ENCODE assay signal across 1 cellular context in genomic region chr22:38776086-38776485, GRCh38.
TF ChIP-seq lines count a peak whose summit lies in the region.

No MANE protein-coding gene starts in this region.

TF ChIP-seq in endothelial cell of umbilical vein, 7 proteins besides CTCF, POLR2A, EP300 and RAD21:
- TF ChIP-seq GATA2 (IDR thresholded peaks at IDR 0.05; ENCODE audit: insufficient read depth, insufficient read length, low read depth, low read length) (no peak), JUN (IDR thresholded peaks at IDR 0.05; ENCODE audit: borderline replicate concordance, insufficient read depth, insufficient read length, low read depth) (no peak), MAX (IDR thresholded peaks at IDR 0.05; ENCODE audit: insufficient read depth, insufficient read length) (no peak), MYC (IDR thresholded peaks at IDR 0.05; ENCODE audit: low read depth, low read length) (no peak), FOS (IDR thresholded peaks at IDR 0.05; ENCODE audit: borderline replicate concordance, insufficient read depth, low read length) (no peak), POLR2AphosphoS5 (IDR thresholded peaks at IDR 0.05; ENCODE audit: insufficient read depth, low read depth, low read length) (no peak), EZH2 (IDR thresholded peaks at IDR 0.05; ENCODE audit: borderline replicate concordance, low read depth, low read length, severe bottlenecking) (no peak)
TF ChIP-seq in endothelial cell of umbilical vein: peak in this region for 0.
